Comparison of ENCODE assay signal across 1 cellular context in the genomic region with DNA sequence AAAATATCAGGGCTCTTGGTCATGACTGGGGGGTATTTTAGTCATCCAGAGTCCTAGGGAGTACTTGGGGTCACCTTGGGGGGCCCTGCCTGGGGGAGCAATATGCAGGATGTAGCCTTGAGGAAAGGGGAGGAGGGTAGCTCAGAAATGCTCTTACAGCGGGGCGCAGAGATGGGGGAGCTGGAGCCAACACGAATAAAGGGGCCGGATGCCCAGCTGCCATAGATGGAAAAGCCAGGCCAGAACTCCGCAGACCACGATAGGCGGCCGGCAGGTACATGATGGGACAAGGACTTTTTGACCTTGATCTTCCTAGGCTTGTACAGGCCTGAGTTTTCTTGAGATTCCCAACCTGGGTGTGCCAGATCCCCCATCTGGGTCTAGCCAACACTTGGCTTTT.
TF ChIP-seq lines count a peak whose summit lies in the region.

No MANE protein-coding gene starts in this region.

TF ChIP-seq in HepG2, 621 proteins besides CTCF, POLR2A, EP300 and RAD21 (continued from another document):
- TF ChIP-seq, protein P1, sequence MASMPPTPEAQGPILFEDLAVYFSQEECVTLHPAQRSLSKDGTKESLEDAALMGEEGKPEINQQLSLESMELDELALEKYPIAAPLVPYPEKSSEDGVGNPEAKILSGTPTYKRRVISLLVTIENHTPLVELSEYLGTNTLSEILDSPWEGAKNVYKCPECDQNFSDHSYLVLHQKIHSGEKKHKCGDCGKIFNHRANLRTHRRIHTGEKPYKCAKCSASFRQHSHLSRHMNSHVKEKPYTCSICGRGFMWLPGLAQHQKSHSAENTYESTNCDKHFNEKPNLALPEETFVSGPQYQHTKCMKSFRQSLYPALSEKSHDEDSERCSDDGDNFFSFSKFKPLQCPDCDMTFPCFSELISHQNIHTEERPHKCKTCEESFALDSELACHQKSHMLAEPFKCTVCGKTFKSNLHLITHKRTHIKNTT (CRISPR knock-in tag; IDR thresholded peaks at IDR 0.05) = no peak
- no peak for TF ChIP-seq ZFP36 (IDR thresholded peaks at IDR 0.05; ENCODE audit: borderline replicate concordance, low read depth, low read length, partially characterized antibody)
- no peak for TF ChIP-seq ZNF790 (CRISPR knock-in tag; IDR thresholded peaks at IDR 0.05; ENCODE audit: borderline replicate concordance)
- no peak for TF ChIP-seq ELF4 (CRISPR knock-in tag; IDR thresholded peaks at IDR 0.05; ENCODE audit: borderline replicate concordance)
- no peak for TF ChIP-seq DPF2 (CRISPR knock-in tag; IDR thresholded peaks at IDR 0.05; ENCODE audit: borderline replicate concordance, low read depth)
- no peak for TF ChIP-seq PHF21A (CRISPR knock-in tag; IDR thresholded peaks at IDR 0.05)
- no peak for TF ChIP-seq CC2D1A (CRISPR knock-in tag; IDR thresholded peaks at IDR 0.05)
- TF ChIP-seq ZNF878 (CRISPR knock-in tag; IDR thresholded peaks at IDR 0.05) = no peak
- TF ChIP-seq FOSL1 (CRISPR knock-in tag; IDR thresholded peaks at IDR 0.05; ENCODE audit: borderline replicate concordance) = no peak
- TF ChIP-seq NR1H2 (CRISPR knock-in tag; IDR thresholded peaks at IDR 0.05; ENCODE audit: borderline replicate concordance, low read depth) = no peak
TF ChIP-seq in HepG2: peak in this region for 0.
